ENCODE assay signal across 17 cellular contexts in the genomic region with DNA sequence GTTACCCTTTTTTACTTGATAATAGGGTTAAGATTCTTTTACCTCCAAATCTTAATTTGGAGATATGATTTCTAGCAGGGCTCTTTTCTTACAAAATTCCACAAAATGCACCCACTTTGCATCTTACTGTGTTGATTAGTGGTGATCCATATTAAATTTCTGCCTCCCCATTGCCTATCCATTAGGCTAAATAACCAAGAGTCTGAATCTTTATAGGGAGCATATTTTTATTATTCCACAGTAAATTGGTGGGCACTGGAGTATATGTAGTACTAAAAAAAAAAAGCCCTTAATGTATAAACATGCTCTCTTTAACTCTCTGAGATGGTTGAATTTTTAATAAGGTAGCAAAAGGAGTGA. TPM values are rescaled to one million over a fixed set of nuclear protein-coding genes. Genes with fewer than 3 reads are reported as not detected.
DNase-seq lines count a peak whose midpoint lies in the region; ATAC-seq, FAIRE-seq and TF ChIP-seq lines count a peak whose summit lies in the region.
"Had no signal": no experiment of that assay in that cellular context is flagged by ENCODE, and none has a peak within 500 bp of the region (broad histone marks: within the 10 kb centered on the region; RNA-seq: fewer than 3 reads in every experiment).

No MANE protein-coding gene starts in this region.

- H3K36me3 ChIP-seq in SK-N-SH (replicated peaks in 1 of 2; ENCODE audit: control insufficient read depth in 1 of 2, insufficient read depth in 2 of 2, low read length in 1 of 2) (no peaks in the 10 kb centered on the region), astrocyte (ENCODE audit: insufficient read depth, low read length) (no peaks in the 10 kb centered on the region), lower lobe of right lung (no peaks in the 10 kb centered on the region), testis (ENCODE audit: low read depth, missing control alignments) (no peaks in the 10 kb centered on the region)

- no peak for TF ChIP-seq RAD21 in SK-N-SH (IDR thresholded peaks at IDR 0.05; ENCODE audit: low read length)

- H3K4me1 ChIP-seq in SK-N-SH (ENCODE audit: control insufficient read depth in 1 of 2, insufficient read depth in 2 of 2, low read depth in 1 of 2, low read length in 1 of 2) (peaks cover 0 to 4% of the 10 kb centered on the region in 2 experiments; a peak in 2 of 4 replicates), astrocyte (ENCODE audit: insufficient read depth, low read length) (peaks cover 15% of the 10 kb centered on the region), lower lobe of right lung (peaks cover 14% of the 10 kb centered on the region), testis (peaks cover 24% of the 10 kb centered on the region)

- DNase-seq in SK-N-SH (no peak), astrocyte (ENCODE audit: low read depth) (no peak), lower lobe of right lung (no peak), testis (no peak), epidermal melanocyte (ENCODE audit: insufficient read length, low spot score) (no peak), RWPE1 (ENCODE audit: low spot score) (no peak)
- DNase-seq: DMS53; immature natural killer cell; NCI-H446 treated with DMSO at 0.1 percent for 48 hours; stimulated activated naive CD8-positive, alpha-beta T cell treated with anti-CD3 and anti-CD28 coated beads, Interleukin-15, Interleukin-2, amounts not matched to agents 100 U/mL and 50 U/mL, for 24 hours had no signal

- H3K9me3 Mint-ChIP-seq in astrocyte (ENCODE audit: unreplicated experiment), result no peaks in the 10 kb centered on the region
- H3K9me3 Mint-ChIP-seq: activated T-helper 1 cell treated with anti-CD3 and anti-CD28 coated beads, Interleukin-12 subunit alpha, Interleukin-12 subunit beta, Interleukin-2, Interleukin-4 antibody, amounts not matched to agents 30 ng/mL and 10 ng/mL and 1 ng/mL, durations not matched to agents 14 hours and 24 hours and 36 hours; brain; immature natural killer cell had no signal

- peaks cover 14% of the 10 kb centered on the region for H3K4me1 Mint-ChIP-seq in astrocyte (ENCODE audit: low read depth, unreplicated experiment)
- H3K4me1 Mint-ChIP-seq: immature natural killer cell had no signal

- no peaks in the 10 kb centered on the region for H4K20me1 ChIP-seq in SK-N-SH (ENCODE audit: insufficient read depth)
- H4K20me1 ChIP-seq in astrocyte (ENCODE audit: insufficient read depth, low read length), result no peaks in the 10 kb centered on the region

- no peak for FAIRE-seq in astrocyte (lab: Jason Lieb, UNC)
- FAIRE-seq: GM12891 had no signal

- peak overlapping the region; percentile 75 for H3K9ac ChIP-seq in SK-N-SH
- H3K9ac ChIP-seq in astrocyte (ENCODE audit: low read length), result peak overlapping the region; percentile 72

- H3K9me3 ChIP-seq in SK-N-SH, result no peaks in the 10 kb centered on the region
- no peaks in the 10 kb centered on the region for H3K9me3 ChIP-seq in astrocyte (ENCODE audit: insufficient read depth, low read depth, low read length)
- no peaks in the 10 kb centered on the region for H3K9me3 ChIP-seq in lower lobe of right lung
- H3K9me3 ChIP-seq in testis, result no peaks in the 10 kb centered on the region

- H3K36me3 Mint-ChIP-seq in astrocyte (ENCODE audit: low read depth, unreplicated experiment), result no peaks in the 10 kb centered on the region
- H3K36me3 Mint-ChIP-seq: brain, immature natural killer cell had no signal

- no peak for TF ChIP-seq CTCF in SK-N-SH (IDR thresholded peaks at IDR 0.05)
- no peak for TF ChIP-seq CTCF in astrocyte (IDR thresholded peaks at IDR 0.05; ENCODE audit: insufficient read depth, low read depth, low read length)
- TF ChIP-seq CTCF in lower lobe of right lung (IDR thresholded peaks at IDR 0.05), result no peak
- no peak for TF ChIP-seq CTCF in testis (IDR thresholded peaks at IDR 0.05)
- TF ChIP-seq CTCF in RWPE1 (conservative IDR thresholded peaks at IDR 0.05; ENCODE audit: low read depth), result no peak

- no peak for TF ChIP-seq POLR2A in testis (IDR thresholded peaks at IDR 0.05)

- POLR2A ChIA-PET in SK-N-SH (lab: Yijun Ruan, JAX) (no interaction called here), RWPE1 (lab: Yijun Ruan, JAX; ENCODE audit: low non-redundant PET) (no interaction called here)

- H3K27me3 Mint-ChIP-seq in astrocyte (ENCODE audit: low read depth, unreplicated experiment), result no peaks in the 10 kb centered on the region
- H3K27me3 Mint-ChIP-seq: brain had no signal

- no peaks in the 10 kb centered on the region for H3K9me2 ChIP-seq in SK-N-SH

- H2AFZ ChIP-seq in SK-N-SH (ENCODE audit: low read depth) (peak overlapping the region; percentile 93), astrocyte (ENCODE audit: low read depth, low read length) (peak overlapping the region; percentile 46)

- H3K4me3 ChIP-seq in SK-N-SH (ENCODE audit: low read depth in 2 of 2, low read length in 1 of 2), result peak overlapping the region; percentile 31 to 50; a peak in 3 of 4 replicates
- peak overlapping the region; percentile 48 for H3K4me3 ChIP-seq in astrocyte (ENCODE audit: insufficient read depth, low read depth, low read length)
- H3K4me3 ChIP-seq in lower lobe of right lung, result no peak overlapping the region
- no peak overlapping the region for H3K4me3 ChIP-seq in testis

- no peak for TF ChIP-seq EP300 in SK-N-SH (IDR thresholded peaks at IDR 0.05; ENCODE audit: borderline replicate concordance in 1 of 2, low read depth in 1 of 2, low read length in 1 of 2)

- H3K4me2 ChIP-seq in SK-N-SH (peak overlapping the region; percentile 67), astrocyte (ENCODE audit: low read length) (peak overlapping the region; percentile 84)

- no peak for ATAC-seq in SK-N-SH treated with all-trans-retinoic acid at 6 μM for 48 hours
- ATAC-seq in lower lobe of right lung, result no peak
- ATAC-seq in GM18519 (IDR thresholded peaks at IDR 0.05; ENCODE audit: low FRiP score, unreplicated experiment), result no peak

- peaks cover 20% of the 10 kb centered on the region for H3F3A ChIP-seq in SK-N-SH (replicated peaks; ENCODE audit: insufficient read depth)

- H3K27me3 ChIP-seq in SK-N-SH (ENCODE audit: insufficient read depth) (no peaks in the 10 kb centered on the region), astrocyte (ENCODE audit: insufficient read depth, low read length) (no peaks in the 10 kb centered on the region), lower lobe of right lung (ENCODE audit: low read depth) (no peaks in the 10 kb centered on the region), testis (no peaks in the 10 kb centered on the region)

- no peak overlapping the region for H3K4me3 Mint-ChIP-seq in astrocyte (ENCODE audit: unreplicated experiment)
- H3K4me3 Mint-ChIP-seq: activated T-helper 1 cell treated with anti-CD3 and anti-CD28 coated beads, Interleukin-12 subunit alpha, Interleukin-12 subunit beta, Interleukin-2, Interleukin-4 antibody, amounts not matched to agents 30 ng/mL and 10 ng/mL and 1 ng/mL, durations not matched to agents 14 hours and 24 hours and 36 hours; immature natural killer cell had no signal

- intact Hi-C loops in lower lobe of right lung (cut with DNase I) (no loop called here), testis (cut with DNase I; ENCODE audit: low total_unique reads) (no loop called here)

- CTCF ChIA-PET in SK-N-SH (lab: Yijun Ruan, JAX), result no interaction called here
- CTCF ChIA-PET in RWPE1 (lab: Yijun Ruan, JAX), result interaction anchor here (0.8 kb wide), 1 partner anchor 107 kb away, joined by 3 read pairs; no protein-coding TSS in a partner anchor

- H3K79me2 ChIP-seq in SK-N-SH (ENCODE audit: insufficient read depth), result no peaks in the 10 kb centered on the region
- H3K79me2 ChIP-seq in astrocyte (ENCODE audit: insufficient read depth, low read length), result no peaks in the 10 kb centered on the region

- peak overlapping the region; percentile 58 to 90; a peak in 3 of 4 replicates for H3K27ac ChIP-seq in SK-N-SH (ENCODE audit: low read depth in 2 of 2, low read length in 1 of 2)
- H3K27ac ChIP-seq in astrocyte (ENCODE audit: low read depth, low read length), result peak overlapping the region; percentile 83
- H3K27ac ChIP-seq in lower lobe of right lung, result peak overlapping the region; percentile 80
- H3K27ac ChIP-seq in testis, result peak overlapping the region; percentile 61 to 92
- H3K27ac ChIP-seq in RWPE1, result no peak overlapping the region
- H3K27ac ChIP-seq: 22Rv1 had no signal

- peak overlapping the region; percentile 93 for H3K27ac Mint-ChIP-seq in astrocyte (ENCODE audit: unreplicated experiment)
- H3K27ac Mint-ChIP-seq: activated T-helper 1 cell treated with anti-CD3 and anti-CD28 coated beads, Interleukin-12 subunit alpha, Interleukin-12 subunit beta, Interleukin-2, Interleukin-4 antibody, amounts not matched to agents 30 ng/mL and 10 ng/mL and 1 ng/mL, durations not matched to agents 14 hours and 24 hours and 36 hours; immature natural killer cell had no signal

TF ChIP-seq in SK-N-SH, 30 proteins besides CTCF, POLR2A, EP300 and RAD21 (continues in another document):
- TF ChIP-seq TEAD4 (IDR thresholded peaks at IDR 0.05; ENCODE audit: borderline replicate concordance, insufficient read depth), result no peak

TF ChIP-seq in SK-N-SH treated with all-trans-retinoic acid at 6 μM for 48 hours, 23 proteins besides CTCF, POLR2A, EP300 and RAD21 (continues in another document):
- TF ChIP-seq BACH2 (CRISPR knock-in tag; IDR thresholded peaks at IDR 0.05; ENCODE audit: borderline replicate concordance) (no peak), ESRRG (CRISPR knock-in tag; IDR thresholded peaks at IDR 0.05) (no peak), ZC3H10 (CRISPR knock-in tag; IDR thresholded peaks at IDR 0.05) (no peak)
- TF ChIP-seq, protein P1, sequence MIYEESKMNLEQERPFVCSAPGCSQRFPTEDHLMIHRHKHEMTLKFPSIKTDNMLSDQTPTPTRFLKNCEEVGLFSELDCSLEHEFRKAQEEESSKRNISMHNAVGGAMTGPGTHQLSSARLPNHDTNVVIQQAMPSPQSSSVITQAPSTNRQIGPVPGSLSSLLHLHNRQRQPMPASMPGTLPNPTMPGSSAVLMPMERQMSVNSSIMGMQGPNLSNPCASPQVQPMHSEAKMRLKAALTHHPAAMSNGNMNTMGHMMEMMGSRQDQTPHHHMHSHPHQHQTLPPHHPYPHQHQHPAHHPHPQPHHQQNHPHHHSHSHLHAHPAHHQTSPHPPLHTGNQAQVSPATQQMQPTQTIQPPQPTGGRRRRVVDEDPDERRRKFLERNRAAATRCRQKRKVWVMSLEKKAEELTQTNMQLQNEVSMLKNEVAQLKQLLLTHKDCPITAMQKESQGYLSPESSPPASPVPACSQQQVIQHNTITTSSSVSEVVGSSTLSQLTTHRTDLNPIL (CRISPR knock-in tag; IDR thresholded peaks at IDR 0.05; ENCODE audit: low read depth), result no peak

RNA-seq across cellular contexts. Expression of a gene that starts 8.1 kb away (rescaled TPM):
- 0.06 and 0.07 TPM in 2 replicates for polyA plus RNA-seq in SK-N-SH (2012; rRNA removed)
- 0.08 TPM in 2 replicates for polyA plus RNA-seq in SK-N-SH (2012; cell fraction: cytosol; rRNA removed)
- 0.06 and 0.07 TPM in 2 replicates for polyA plus RNA-seq in SK-N-SH (2012; cell fraction: nucleus; rRNA removed)
- total RNA-seq in astrocyte, result 0.07 TPM in 1 of 2 replicates, not detected in the other
- 0.12 TPM for total RNA-seq in lower lobe of right lung
- total RNA-seq in testis, result 10 to 100 TPM; 15.3 to 30.5 TPM
- 212 TPM for polyA plus RNA-seq in testis (ENCODE audit: insufficient read depth, low read depth, low replicate concordance)
- total RNA-seq: epithelial cell of proximal tubule had no signal
- polyA plus RNA-seq: immature natural killer cell had no signal

RNA-seq across cellular contexts. Expression of a gene that starts 36.2 kb away (rescaled TPM):
- 109 and 129 TPM in 2 replicates for polyA plus RNA-seq in SK-N-SH (2012; rRNA removed)
- polyA plus RNA-seq in SK-N-SH (2012; cell fraction: cytosol; rRNA removed), result 167 and 214 TPM in 2 replicates
- polyA plus RNA-seq in SK-N-SH (2012; cell fraction: nucleus; rRNA removed), result 25.1 and 62.3 TPM in 2 replicates
- total RNA-seq in astrocyte, result 176 and 181 TPM in 2 replicates
- 235 TPM for total RNA-seq in lower lobe of right lung
- 100 to 1,000 TPM; 177 to 224 TPM for total RNA-seq in testis
- polyA plus RNA-seq in testis (ENCODE audit: insufficient read depth, low read depth, low replicate concordance), result 180 TPM

Comparison
In these comparisons a context has a peak if more than half of its experiments do, and no peak if none do; other contexts are left out.
1. H3K4me3 ChIP-seq: peak in SK-N-SH (2 of 2) and astrocyte (single experiment); none in lower lobe of right lung (single experiment) and testis (0 of 2).
2. RNA of a gene that starts 8.1 kb away (total RNA-seq): 15.3 to 30.5 TPM in testis; 0.12 TPM in lower lobe of right lung (single experiment) and 0.07 TPM in astrocyte; every median in the first group is over 10 times any median in the second.